Comparison of ENCODE assay signal across 2 cellular contexts in the genomic region with DNA sequence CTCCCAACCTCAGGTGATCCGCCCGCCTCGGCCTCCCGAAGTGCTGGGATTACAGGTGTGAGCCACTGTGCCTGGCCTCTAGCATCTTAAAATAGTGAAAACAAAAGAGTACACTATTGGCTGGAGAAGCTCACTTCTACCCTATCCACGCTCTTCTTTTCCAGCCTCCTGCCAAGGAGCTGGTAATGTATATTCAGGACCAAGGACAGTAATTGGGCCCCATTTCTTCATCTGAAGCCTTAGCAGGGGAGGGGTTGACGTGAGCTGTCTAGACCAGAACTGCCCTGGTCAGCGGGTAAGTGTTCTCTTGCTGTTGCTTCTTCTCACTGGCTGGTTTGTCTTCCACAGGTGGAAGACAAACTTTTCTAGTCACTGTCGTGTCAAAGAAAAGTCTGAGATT.
A peak's percentile ranks its signal among the peaks of the same experiment; 100 is the strongest.
TF ChIP-seq lines count a peak whose summit lies in the region.

No MANE protein-coding gene starts in this region.

TF ChIP-seq in A549, 52 proteins besides CTCF, POLR2A, EP300 and RAD21 (continued from another document):
- TF ChIP-seq, protein P1, sequence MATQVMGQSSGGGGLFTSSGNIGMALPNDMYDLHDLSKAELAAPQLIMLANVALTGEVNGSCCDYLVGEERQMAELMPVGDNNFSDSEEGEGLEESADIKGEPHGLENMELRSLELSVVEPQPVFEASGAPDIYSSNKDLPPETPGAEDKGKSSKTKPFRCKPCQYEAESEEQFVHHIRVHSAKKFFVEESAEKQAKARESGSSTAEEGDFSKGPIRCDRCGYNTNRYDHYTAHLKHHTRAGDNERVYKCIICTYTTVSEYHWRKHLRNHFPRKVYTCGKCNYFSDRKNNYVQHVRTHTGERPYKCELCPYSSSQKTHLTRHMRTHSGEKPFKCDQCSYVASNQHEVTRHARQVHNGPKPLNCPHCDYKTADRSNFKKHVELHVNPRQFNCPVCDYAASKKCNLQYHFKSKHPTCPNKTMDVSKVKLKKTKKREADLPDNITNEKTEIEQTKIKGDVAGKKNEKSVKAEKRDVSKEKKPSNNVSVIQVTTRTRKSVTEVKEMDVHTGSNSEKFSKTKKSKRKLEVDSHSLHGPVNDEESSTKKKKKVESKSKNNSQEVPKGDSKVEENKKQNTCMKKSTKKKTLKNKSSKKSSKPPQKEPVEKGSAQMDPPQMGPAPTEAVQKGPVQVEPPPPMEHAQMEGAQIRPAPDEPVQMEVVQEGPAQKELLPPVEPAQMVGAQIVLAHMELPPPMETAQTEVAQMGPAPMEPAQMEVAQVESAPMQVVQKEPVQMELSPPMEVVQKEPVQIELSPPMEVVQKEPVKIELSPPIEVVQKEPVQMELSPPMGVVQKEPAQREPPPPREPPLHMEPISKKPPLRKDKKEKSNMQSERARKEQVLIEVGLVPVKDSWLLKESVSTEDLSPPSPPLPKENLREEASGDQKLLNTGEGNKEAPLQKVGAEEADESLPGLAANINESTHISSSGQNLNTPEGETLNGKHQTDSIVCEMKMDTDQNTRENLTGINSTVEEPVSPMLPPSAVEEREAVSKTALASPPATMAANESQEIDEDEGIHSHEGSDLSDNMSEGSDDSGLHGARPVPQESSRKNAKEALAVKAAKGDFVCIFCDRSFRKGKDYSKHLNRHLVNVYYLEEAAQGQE (IDR thresholded peaks at IDR 0.05), result peak; percentile 88
- no peak for TF ChIP-seq ZFP36 (IDR thresholded peaks at IDR 0.05; ENCODE audit: borderline replicate concordance, partially characterized antibody)
- TF ChIP-seq, protein P2, sequence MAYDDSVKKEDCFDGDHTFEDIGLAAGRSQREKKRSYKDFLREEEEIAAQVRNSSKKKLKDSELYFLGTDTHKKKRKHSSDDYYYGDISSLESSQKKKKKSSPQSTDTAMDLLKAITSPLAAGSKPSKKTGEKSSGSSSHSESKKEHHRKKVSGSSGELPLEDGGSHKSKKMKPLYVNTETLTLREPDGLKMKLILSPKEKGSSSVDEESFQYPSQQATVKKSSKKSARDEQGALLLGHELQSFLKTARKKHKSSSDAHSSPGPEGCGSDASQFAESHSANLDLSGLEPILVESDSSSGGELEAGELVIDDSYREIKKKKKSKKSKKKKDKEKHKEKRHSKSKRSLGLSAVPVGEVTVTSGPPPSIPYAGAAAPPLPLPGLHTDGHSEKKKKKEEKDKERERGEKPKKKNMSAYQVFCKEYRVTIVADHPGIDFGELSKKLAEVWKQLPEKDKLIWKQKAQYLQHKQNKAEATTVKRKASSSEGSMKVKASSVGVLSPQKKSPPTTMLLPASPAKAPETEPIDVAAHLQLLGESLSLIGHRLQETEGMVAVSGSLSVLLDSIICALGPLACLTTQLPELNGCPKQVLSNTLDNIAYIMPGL (CRISPR knock-in tag; IDR thresholded peaks at IDR 0.05; ENCODE audit: borderline replicate concordance), result no peak

TF ChIP-seq in HCT116, 20 proteins besides CTCF, POLR2A, EP300 and RAD21:
- TF ChIP-seq, protein P1 (IDR thresholded peaks at IDR 0.05; ENCODE audit: low read depth), result peak; percentile 62
- TF ChIP-seq CEBPB (IDR thresholded peaks at IDR 0.05; ENCODE audit: low read depth), result no peak
